In genomic region chr14:76581592-76581991, GRCh38 we compare ENCODE assay signal across 24 cellular contexts.
"Had no signal": no experiment of that assay in that cellular context is flagged by ENCODE, and none has a peak within 500 bp of the region (broad histone marks: within the 10 kb centered on the region; RNA-seq: fewer than 3 reads in every experiment).

No MANE protein-coding gene starts in this region.

- DNase-seq: activated CD4-positive, alpha-beta memory T cell treated with anti-CD3 and anti-CD28 coated beads for 36 hours; activated CD4-positive, alpha-beta T cell treated with anti-CD3 and anti-CD28 coated beads, Interleukin-2, amount 10 ng/mL, durations not matched to agents 7 days and 5 days; activated CD4-positive, CD25-positive, alpha-beta regulatory T cell; activated CD8-positive, alpha-beta memory T cell treated with anti-CD3 and anti-CD28 coated beads for 24 hours; activated effector memory CD4-positive, alpha-beta T cell treated with anti-CD3 and anti-CD28 coated beads, Interleukin-2, amount 50 U/mL, for 16 hours; activated naive CD4-positive, alpha-beta T cell treated with Interleukin-2 at 50 U/mL for 16 hours; activated naive CD8-positive, alpha-beta T cell treated with anti-CD3 and anti-CD28 coated beads, Interleukin-2, amount 50 U/mL, for 24 hours; activated T-cell treated with anti-CD3 and anti-CD28 coated beads, Interleukin-2, amount 50 U/mL, for 4 hours; amniotic stem cell; body of pancreas; Kasumi-1; KBM-7; NCI-H1092; NCI-H1417; NCI-H1930; NCI-H526 treated with DMSO at 0.1 percent for 48 hours; PC-9; SJCRH30; SK-N-SH; T-helper 1 cell had no signal

- H3K36me3 ChIP-seq: ascending aorta, SJCRH30 had no signal

- H3K4me3 ChIP-seq: ascending aorta, body of pancreas, PC-9, SJCRH30 had no signal

- H3K9ac ChIP-seq: SK-N-SH had no signal

- H3K27me3 ChIP-seq: ascending aorta, body of pancreas, SJCRH30 had no signal

- H3K4me1 ChIP-seq: ascending aorta, SJCRH30 had no signal

- H3K9me3 ChIP-seq: body of pancreas, SJCRH30, SK-N-SH had no signal

- H2AFZ ChIP-seq: PC-9 had no signal

- H3K4me2 ChIP-seq: PC-9, SK-N-SH had no signal

- H3K27ac ChIP-seq: ascending aorta, body of pancreas, PC-9, SJCRH30, VCaP had no signal

- FAIRE-seq: bronchial epithelial cell had no signal

- ATAC-seq: activated naive CD4-positive, alpha-beta T cell treated with anti-CD3 and anti-CD28 coated beads, Interleukin-2, amount 50 U/mL, for 72 hours; activated naive CD8-positive, alpha-beta T cell treated with anti-CD3 and anti-CD28 coated beads, Interleukin-2, amount 50 U/mL, for 24 hours; activated T-cell treated with anti-CD3 and anti-CD28 coated beads, Interleukin-2, amount 50 U/mL, for 4 hours; body of pancreas had no signal
